In genomic region chr1:186188004-186188539, GRCh38 we compare ENCODE assay signal across 10 cellular contexts.
DNase-seq lines count a peak whose midpoint lies in the region; ATAC-seq and TF ChIP-seq lines count a peak whose summit lies in the region.
"Had no signal": no experiment of that assay in that cellular context is flagged by ENCODE, and none has a peak within 500 bp of the region (broad histone marks: within the 10 kb centered on the region; RNA-seq: fewer than 3 reads in every experiment).

No MANE protein-coding gene starts in this region.

- no peaks in the 10 kb centered on the region for H3K4me1 ChIP-seq in colonic mucosa

- in situ Hi-C loops in ACHN (cut with HindIII; ENCODE audit: low pct_ligation_motif_present, low pct_unique_long_range_greater_than_20kb, low sequenced_read_pairs) = no loop called here

- no peak overlapping the region for H3K9ac ChIP-seq in colonic mucosa (ENCODE audit: low read depth in 2 of 2, low read length in 2 of 2)

- no peaks in the 10 kb centered on the region for H3K9me3 ChIP-seq in MG63
- H3K9me3 ChIP-seq in colonic mucosa = no peaks in the 10 kb centered on the region

- DNase-seq in ACHN (peak; percentile 83), MG63 (peak; percentile 78), fibroblast of gingiva (ENCODE audit: low read depth) (peak; percentile 32), colonic mucosa (no peak), cardiac septum (ENCODE audit: low spot score) (no peak)
- DNase-seq: DMS79, left ventricle myocardium superior had no signal

- no peak overlapping the region for H3K27ac ChIP-seq in colonic mucosa

- no peak overlapping the region for H3K4me3 ChIP-seq in MG63
- H3K4me3 ChIP-seq in colonic mucosa = no peak overlapping the region

- intact Hi-C loops in colonic mucosa (cut with DNase I) (no loop called here), cardiac septum (cut with DNase I) (no loop called here)

- no peak for TF ChIP-seq CTCF in colonic mucosa (IDR thresholded peaks at IDR 0.05)

- H3K36me3 ChIP-seq in MG63 (no peaks in the 10 kb centered on the region), colonic mucosa (no peaks in the 10 kb centered on the region)

- H3K27me3 ChIP-seq in MG63 = no peaks in the 10 kb centered on the region
- H3K27me3 ChIP-seq in colonic mucosa = no peaks in the 10 kb centered on the region

- ATAC-seq in GM21390 (IDR thresholded peaks at IDR 0.05; ENCODE audit: unreplicated experiment) (peak; percentile 10), HG03439 (IDR thresholded peaks at IDR 0.05; ENCODE audit: unreplicated experiment) (no peak), GM18861 (IDR thresholded peaks at IDR 0.05; ENCODE audit: unreplicated experiment) (no peak)
- ATAC-seq: left ventricle myocardium superior had no signal

Comparison
In these comparisons a context has a peak if more than half of its experiments do, and no peak if none do; other contexts are left out.
1. DNase-seq: peak in ACHN (single experiment), MG63 (single experiment) and fibroblast of gingiva (single experiment); none in colonic mucosa (single experiment) and cardiac septum (single experiment).